ENCODE assay signal across 8 cellular contexts in genomic region chr19:21202865-21203494, GRCh38.
DNase-seq lines count a peak whose midpoint lies in the region; ATAC-seq and TF ChIP-seq lines count a peak whose summit lies in the region.

No MANE protein-coding gene starts in this region.

- no peaks in the 10 kb centered on the region for H3K27me3 ChIP-seq in SU-DHL-6 (ENCODE audit: low read length)

- H3K4me3 ChIP-seq in SU-DHL-6 (ENCODE audit: insufficient read depth, low read length, poor library complexity, severe bottlenecking): no peak overlapping the region
- no peak overlapping the region for H3K4me3 ChIP-seq in fibroblast of the aortic adventitia (ENCODE audit: low read depth, low read length)

- peak; percentile 60 for DNase-seq in DMS 273 (lab: John Stamatoyannopoulos, UW; ENCODE audit: unreplicated experiment)
- DNase-seq in DMS 273 treated with DMSO at 0.1 percent for 48 hours (lab: John Stamatoyannopoulos, UW): no peak
- DNase-seq in HuH-7.5 (ENCODE audit: low spot score): peak; percentile 10
- DNase-seq in fibroblast of the aortic adventitia (ENCODE audit: low read depth): peak; percentile 14
- DNase-seq in osteocyte (ENCODE audit: extremely low spot score, unreplicated experiment): no peak

- no peaks in the 10 kb centered on the region for H3K27me3 Mint-ChIP-seq in osteocyte (ENCODE audit: unreplicated experiment)

- H4K20me1 ChIP-seq in SU-DHL-6 (ENCODE audit: low read depth, low read length): no peaks in the 10 kb centered on the region

- no peak overlapping the region for H3K4me2 ChIP-seq in SU-DHL-6 (ENCODE audit: low read depth, low read length, poor library complexity, severe bottlenecking)

- H2AFZ ChIP-seq in SU-DHL-6 (ENCODE audit: low read depth, low read length, severe bottlenecking): no peak overlapping the region

- H3K4me1 Mint-ChIP-seq in osteocyte (ENCODE audit: unreplicated experiment): peaks cover 18% of the 10 kb centered on the region

- no peak overlapping the region for H3K9ac ChIP-seq in SU-DHL-6 (ENCODE audit: low read length)

- H3F3A ChIP-seq in SU-DHL-6 (ENCODE audit: insufficient read depth): no peaks in the 10 kb centered on the region

- no peaks in the 10 kb centered on the region for H3K36me3 ChIP-seq in SU-DHL-6 (ENCODE audit: low read length)

- no peaks in the 10 kb centered on the region; the same call in 1 of the 2 replicates for H3K9me3 ChIP-seq in SU-DHL-6 (ENCODE audit: insufficient read depth, low read length)

- H3K4me3 Mint-ChIP-seq in osteocyte (ENCODE audit: unreplicated experiment): no peak overlapping the region

- H3K27ac ChIP-seq in SU-DHL-6 (ENCODE audit: low read depth, low read length): no peak overlapping the region

- no peaks in the 10 kb centered on the region for H3K79me2 ChIP-seq in SU-DHL-6 (ENCODE audit: insufficient read depth, low read length)

- no peaks in the 10 kb centered on the region for H3K9me2 ChIP-seq in SU-DHL-6 (replicated peaks; ENCODE audit: insufficient read depth, low read length)

- peaks cover 20% of the 10 kb centered on the region for H3K9me3 Mint-ChIP-seq in osteocyte (ENCODE audit: unreplicated experiment)

- H3K36me3 Mint-ChIP-seq in osteocyte (ENCODE audit: unreplicated experiment): no peaks in the 10 kb centered on the region

- ATAC-seq in HG02852 (IDR thresholded peaks at IDR 0.05; ENCODE audit: unreplicated experiment) (no peak), GM21423 (IDR thresholded peaks at IDR 0.05; ENCODE audit: unreplicated experiment) (no peak)

- TF ChIP-seq CTCF in SU-DHL-6 (IDR thresholded peaks at IDR 0.05; ENCODE audit: insufficient read depth, low read length, poor library complexity, severe bottlenecking): peak; percentile 73
- TF ChIP-seq CTCF in fibroblast of the aortic adventitia (IDR thresholded peaks at IDR 0.05; ENCODE audit: insufficient read depth, low read length): peak; percentile 45
- peak; percentile 49 for TF ChIP-seq CTCF in osteocyte (IDR thresholded peaks at IDR 0.05)

- H3K27ac Mint-ChIP-seq in osteocyte (ENCODE audit: unreplicated experiment): no peak overlapping the region

Comparison
In these comparisons a context has a peak if more than half of its experiments do, and no peak if none do; other contexts are left out.
1. DNase-seq: peak in DMS 273 (single experiment), HuH-7.5 (single experiment) and fibroblast of the aortic adventitia (single experiment); none in DMS 273 treated with DMSO at 0.1 percent for 48 hours (single experiment) and osteocyte (single experiment).
2. Peak in every context shown above with its lines, with median percentiles within 50 percentile points of each other: CTCF ChIP-seq.